ENCODE assay signal across 1 cellular context in the genomic region with DNA sequence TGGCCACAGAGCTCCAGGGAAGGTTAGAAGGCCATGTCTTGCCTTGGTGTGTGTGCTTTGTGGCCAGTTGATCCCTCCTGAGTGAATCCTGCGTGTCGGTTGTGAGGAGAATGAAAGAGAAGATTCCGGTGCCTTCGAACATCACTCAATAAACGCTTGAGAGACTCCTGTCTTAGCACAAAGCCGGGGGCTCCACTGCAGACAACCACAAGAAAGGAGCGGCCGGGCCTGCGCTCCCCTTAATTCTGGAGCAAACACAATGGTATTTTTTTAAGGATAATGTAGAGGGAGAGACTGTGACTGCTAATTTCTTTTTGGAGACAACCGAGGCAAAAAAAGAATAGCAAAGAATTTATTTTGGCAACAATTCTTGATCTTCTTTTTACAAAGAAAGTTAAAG.
TF ChIP-seq lines count a peak whose summit lies in the region.

No MANE protein-coding gene starts in this region.

TF ChIP-seq in GM23338, 12 proteins besides CTCF, POLR2A, EP300 and RAD21:
- TF ChIP-seq, protein P1, sequence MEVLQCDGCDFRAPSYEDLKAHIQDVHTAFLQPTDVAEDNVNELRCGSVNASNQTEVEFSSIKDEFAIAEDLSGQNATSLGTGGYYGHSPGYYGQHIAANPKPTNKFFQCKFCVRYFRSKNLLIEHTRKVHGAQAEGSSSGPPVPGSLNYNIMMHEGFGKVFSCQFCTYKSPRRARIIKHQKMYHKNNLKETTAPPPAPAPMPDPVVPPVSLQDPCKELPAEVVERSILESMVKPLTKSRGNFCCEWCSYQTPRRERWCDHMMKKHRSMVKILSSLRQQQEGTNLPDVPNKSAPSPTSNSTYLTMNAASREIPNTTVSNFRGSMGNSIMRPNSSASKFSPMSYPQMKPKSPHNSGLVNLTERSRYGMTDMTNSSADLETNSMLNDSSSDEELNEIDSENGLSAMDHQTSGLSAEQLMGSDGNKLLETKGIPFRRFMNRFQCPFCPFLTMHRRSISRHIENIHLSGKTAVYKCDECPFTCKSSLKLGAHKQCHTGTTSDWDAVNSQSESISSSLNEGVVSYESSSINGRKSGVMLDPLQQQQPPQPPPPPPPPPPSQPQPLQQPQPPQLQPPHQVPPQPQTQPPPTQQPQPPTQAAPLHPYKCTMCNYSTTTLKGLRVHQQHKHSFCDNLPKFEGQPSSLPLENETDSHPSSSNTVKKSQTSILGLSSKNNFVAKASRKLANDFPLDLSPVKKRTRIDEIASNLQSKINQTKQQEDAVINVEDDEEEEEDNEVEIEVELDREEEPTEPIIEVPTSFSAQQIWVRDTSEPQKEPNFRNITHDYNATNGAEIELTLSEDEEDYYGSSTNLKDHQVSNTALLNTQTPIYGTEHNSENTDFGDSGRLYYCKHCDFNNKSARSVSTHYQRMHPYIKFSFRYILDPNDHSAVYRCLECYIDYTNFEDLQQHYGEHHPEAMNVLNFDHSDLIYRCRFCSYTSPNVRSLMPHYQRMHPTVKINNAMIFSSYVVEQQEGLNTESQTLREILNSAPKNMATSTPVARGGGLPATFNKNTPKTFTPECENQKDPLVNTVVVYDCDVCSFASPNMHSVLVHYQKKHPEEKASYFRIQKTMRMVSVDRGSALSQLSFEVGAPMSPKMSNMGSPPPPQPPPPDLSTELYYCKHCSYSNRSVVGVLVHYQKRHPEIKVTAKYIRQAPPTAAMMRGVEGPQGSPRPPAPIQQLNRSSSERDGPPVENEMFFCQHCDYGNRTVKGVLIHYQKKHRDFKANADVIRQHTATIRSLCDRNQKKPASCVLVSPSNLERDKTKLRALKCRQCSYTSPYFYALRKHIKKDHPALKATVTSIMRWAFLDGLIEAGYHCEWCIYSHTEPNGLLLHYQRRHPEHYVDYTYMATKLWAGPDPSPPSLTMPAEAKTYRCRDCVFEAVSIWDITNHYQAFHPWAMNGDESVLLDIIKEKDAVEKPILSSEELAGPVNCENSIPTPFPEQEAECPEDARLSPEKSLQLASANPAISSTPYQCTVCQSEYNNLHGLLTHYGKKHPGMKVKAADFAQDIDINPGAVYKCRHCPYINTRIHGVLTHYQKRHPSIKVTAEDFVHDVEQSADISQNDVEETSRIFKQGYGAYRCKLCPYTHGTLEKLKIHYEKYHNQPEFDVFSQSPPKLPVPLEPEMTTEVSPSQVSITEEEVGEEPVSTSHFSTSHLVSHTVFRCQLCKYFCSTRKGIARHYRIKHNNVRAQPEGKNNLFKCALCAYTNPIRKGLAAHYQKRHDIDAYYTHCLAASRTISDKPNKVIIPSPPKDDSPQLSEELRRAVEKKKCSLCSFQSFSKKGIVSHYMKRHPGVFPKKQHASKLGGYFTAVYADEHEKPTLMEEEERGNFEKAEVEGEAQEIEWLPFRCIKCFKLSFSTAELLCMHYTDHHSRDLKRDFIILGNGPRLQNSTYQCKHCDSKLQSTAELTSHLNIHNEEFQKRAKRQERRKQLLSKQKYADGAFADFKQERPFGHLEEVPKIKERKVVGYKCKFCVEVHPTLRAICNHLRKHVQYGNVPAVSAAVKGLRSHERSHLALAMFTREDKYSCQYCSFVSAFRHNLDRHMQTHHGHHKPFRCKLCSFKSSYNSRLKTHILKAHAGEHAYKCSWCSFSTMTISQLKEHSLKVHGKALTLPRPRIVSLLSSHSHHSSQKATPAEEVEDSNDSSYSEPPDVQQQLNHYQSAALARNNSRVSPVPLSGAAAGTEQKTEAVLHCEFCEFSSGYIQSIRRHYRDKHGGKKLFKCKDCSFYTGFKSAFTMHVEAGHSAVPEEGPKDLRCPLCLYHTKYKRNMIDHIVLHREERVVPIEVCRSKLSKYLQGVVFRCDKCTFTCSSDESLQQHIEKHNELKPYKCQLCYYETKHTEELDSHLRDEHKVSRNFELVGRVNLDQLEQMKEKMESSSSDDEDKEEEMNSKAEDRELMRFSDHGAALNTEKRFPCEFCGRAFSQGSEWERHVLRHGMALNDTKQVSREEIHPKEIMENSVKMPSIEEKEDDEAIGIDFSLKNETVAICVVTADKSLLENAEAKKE (CRISPR knock-in tag; IDR thresholded peaks at IDR 0.05) = no peak
- TF ChIP-seq, protein P2, sequence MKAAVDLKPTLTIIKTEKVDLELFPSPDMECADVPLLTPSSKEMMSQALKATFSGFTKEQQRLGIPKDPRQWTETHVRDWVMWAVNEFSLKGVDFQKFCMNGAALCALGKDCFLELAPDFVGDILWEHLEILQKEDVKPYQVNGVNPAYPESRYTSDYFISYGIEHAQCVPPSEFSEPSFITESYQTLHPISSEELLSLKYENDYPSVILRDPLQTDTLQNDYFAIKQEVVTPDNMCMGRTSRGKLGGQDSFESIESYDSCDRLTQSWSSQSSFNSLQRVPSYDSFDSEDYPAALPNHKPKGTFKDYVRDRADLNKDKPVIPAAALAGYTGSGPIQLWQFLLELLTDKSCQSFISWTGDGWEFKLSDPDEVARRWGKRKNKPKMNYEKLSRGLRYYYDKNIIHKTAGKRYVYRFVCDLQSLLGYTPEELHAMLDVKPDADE (IDR thresholded peaks at IDR 0.05) = no peak
- TF ChIP-seq STAT1 (IDR thresholded peaks at IDR 0.05; ENCODE audit: unreplicated experiment) = no peak
- TF ChIP-seq POLR2AphosphoS5 (IDR thresholded peaks at IDR 0.05; ENCODE audit: low read depth) = no peak
- no peak for TF ChIP-seq EZH2phosphoT487 (IDR thresholded peaks at IDR 0.05; ENCODE audit: unreplicated experiment)
- no peak for TF ChIP-seq CREB1 (CRISPR knock-in tag; IDR thresholded peaks at IDR 0.05; ENCODE audit: low read depth)
- TF ChIP-seq ZNF114 (CRISPR knock-in tag; IDR thresholded peaks at IDR 0.05) = no peak
- TF ChIP-seq EZH2 (IDR thresholded peaks at IDR 0.05; ENCODE audit: low read depth, unreplicated experiment) = no peak
- no peak for TF ChIP-seq JUNB (IDR thresholded peaks at IDR 0.05; ENCODE audit: unreplicated experiment)
- no peak for TF ChIP-seq NANOG (IDR thresholded peaks at IDR 0.05; ENCODE audit: borderline replicate concordance)
